ENCODE assay signal across 15 cellular contexts in the genomic region with DNA sequence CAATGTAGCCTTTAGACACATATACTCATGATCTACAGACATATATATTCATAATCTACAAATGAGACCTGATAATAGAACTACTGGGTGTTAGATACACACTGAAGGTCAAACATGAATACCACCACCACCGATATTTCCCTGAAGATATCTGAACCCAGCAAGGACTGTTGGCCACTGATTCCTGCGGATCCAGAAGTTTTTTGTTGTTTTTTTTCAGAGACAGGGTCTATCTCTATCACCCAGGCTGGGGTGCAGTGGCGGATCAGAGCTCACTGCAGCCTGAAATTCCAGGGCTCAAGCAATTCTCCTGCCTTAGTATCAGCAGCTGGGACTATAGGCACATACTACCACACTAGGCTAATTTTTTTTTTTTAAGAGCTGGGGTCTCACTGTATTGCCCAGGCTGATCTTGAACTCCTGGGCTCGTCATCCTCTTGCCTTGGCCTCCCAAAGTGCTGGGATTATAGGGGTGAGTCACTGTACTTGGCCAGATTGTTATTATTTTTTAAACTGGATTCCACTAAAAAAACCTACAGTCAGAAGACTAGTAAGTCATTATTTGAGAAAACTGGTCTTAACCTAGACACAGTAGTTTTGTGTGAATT. TPM values are rescaled to one million over a fixed set of nuclear protein-coding genes. Genes with fewer than 3 reads are reported as not detected.
DNase-seq lines count a peak whose midpoint lies in the region; ATAC-seq, FAIRE-seq and TF ChIP-seq lines count a peak whose summit lies in the region.
"Had no signal": no experiment of that assay in that cellular context is flagged by ENCODE, and none has a peak within 500 bp of the region (broad histone marks: within the 10 kb centered on the region; RNA-seq: fewer than 3 reads in every experiment).

No MANE protein-coding gene starts in this region.

- no peak for FAIRE-seq in pancreas (lab: Jason Lieb, UNC)

- DNase-seq in T-helper 1 cell: no peak
- no peak for DNase-seq in NB4 (ENCODE audit: low read depth)
- DNase-seq in mammary epithelial cell: no peak
- no peak for DNase-seq in osteocyte (ENCODE audit: extremely low spot score, unreplicated experiment)
- DNase-seq in pancreas: no peak
- no peak for DNase-seq in adrenal gland
- DNase-seq: 8988T; GF-D8; NCI-H226; SHP77 treated with DMSO at 0.1 percent for 48 hours; stimulated activated CD4-positive, alpha-beta T cell treated with anti-CD3 and anti-CD28 coated beads, Interleukin-1b, Interleukin-23, amount 100 ng/mL, for 48 hours; substantia nigra had no signal

- in situ Hi-C loops in mammary epithelial cell (cut with MboI; ENCODE audit: low sequenced_read_pairs in 2 of 2): no loop called here

- TF ChIP-seq CTCF in NB4 (IDR thresholded peaks at IDR 0.05; ENCODE audit: low read depth, low read length): no peak
- TF ChIP-seq CTCF in mammary epithelial cell (conservative IDR thresholded peaks at IDR 0.05 in 1 of 2, IDR thresholded peaks at IDR 0.05 in 1 of 2; ENCODE audit: extremely low read depth in 1 of 2, insufficient read depth in 1 of 2, low read depth in 1 of 2, low read length in 2 of 2): no peak
- no peak for TF ChIP-seq CTCF in osteocyte (IDR thresholded peaks at IDR 0.05)
- TF ChIP-seq CTCF in pancreas (IDR thresholded peaks at IDR 0.05): no peak
- TF ChIP-seq CTCF in adrenal gland (IDR thresholded peaks at IDR 0.05): no peak

- no peak overlapping the region for H3K9ac ChIP-seq in mammary epithelial cell (ENCODE audit: insufficient read depth, low read length)

- H3K36me3 ChIP-seq in mammary epithelial cell (ENCODE audit: insufficient read depth, low read length) (peaks cover 4% of the 10 kb centered on the region), pancreas (no peaks in the 10 kb centered on the region), adrenal gland (replicated peaks in 1 of 2) (peaks cover 0 to under 1% of the 10 kb centered on the region in 2 donors)

- ATAC-seq in GM19455 (IDR thresholded peaks at IDR 0.05; ENCODE audit: unreplicated experiment): no peak
- ATAC-seq in pancreas: no peak

- H3K4me1 ChIP-seq in mammary epithelial cell (ENCODE audit: insufficient read depth, low read length): peaks cover 36% of the 10 kb centered on the region
- H3K4me1 ChIP-seq in pancreas: peaks cover 7 to 21% (median 16%) of the 10 kb centered on the region in 3 donors
- H3K4me1 ChIP-seq in adrenal gland (replicated peaks in 1 of 2): peaks cover 3 to 33% of the 10 kb centered on the region in 2 donors

- peak overlapping the region; percentile 99 for H3K4me3 ChIP-seq in NB4 (ENCODE audit: low read depth, low read length)
- H3K4me3 ChIP-seq in mammary epithelial cell (replicated peaks in 1 of 3; ENCODE audit: insufficient read depth in 1 of 3, low read depth in 2 of 3, low read length in 3 of 3): peak overlapping the region; percentile 10 to 78 (median 76)
- no peak overlapping the region for H3K4me3 ChIP-seq in pancreas
- H3K4me3 ChIP-seq in adrenal gland: peak overlapping the region in 1 of 4 donors; percentile 68

- no peaks in the 10 kb centered on the region for H3K9me3 ChIP-seq in mammary epithelial cell (replicated peaks; ENCODE audit: insufficient read depth, low read length)
- H3K9me3 ChIP-seq in pancreas: no peaks in the 10 kb centered on the region
- H3K9me3 ChIP-seq in adrenal gland (replicated peaks in 1 of 3): no peaks in the 10 kb centered on the region

- peaks cover 62% of the 10 kb centered on the region for H3K79me2 ChIP-seq in mammary epithelial cell (ENCODE audit: insufficient read depth, low read length)

- peaks cover 20% of the 10 kb centered on the region for H3K36me3 Mint-ChIP-seq in T-helper 1 cell treated with Interleukin-12 subunit alpha and Interleukin-12 subunit beta and Interleukin-4 antibody, amounts not matched to agents 30 μg/mL and 1 μg/mL, for 36 hours (ENCODE audit: low read depth)
- H3K36me3 Mint-ChIP-seq in osteocyte (ENCODE audit: unreplicated experiment): peaks cover 17% of the 10 kb centered on the region

- CTCF ChIA-PET in mammary epithelial cell (lab: Charles Lee; ENCODE audit: low non-redundant PET): interaction anchor here (0.7 kb wide), 1 partner anchor 109 kb away, joined by 3 read pairs; no protein-coding TSS in a partner anchor

- BruUV-seq in mammary epithelial cell (replicated peaks; lab: Mats Ljungman, UMichigan): no TSS peak

- TF ChIP-seq POLR2A in NB4 (IDR thresholded peaks at IDR 0.05; ENCODE audit: extremely low read depth, insufficient read length): no peak
- TF ChIP-seq POLR2A in adrenal gland (IDR thresholded peaks at IDR 0.05): no peak

- H4K20me1 ChIP-seq in mammary epithelial cell (ENCODE audit: insufficient read depth, low read length): no peaks in the 10 kb centered on the region

- intact Hi-C loops in mammary epithelial cell (cut with micrococcal nuclease) (no loop called here), pancreas (cut with DNase I) (loop anchor here in 1 of 3 donors (5.0 kb wide), 1 partner anchor 104 kb away; no protein-coding TSS in a partner anchor), adrenal gland (cut with DNase I) (loop anchor here (10.0 kb wide), 2 partner anchors 62 to 102 kb away; no protein-coding TSS in a partner anchor)

- H2AFZ ChIP-seq in mammary epithelial cell (ENCODE audit: low read depth, low read length): no peak overlapping the region

- peak overlapping the region; percentile 64 for H3K4me3 Mint-ChIP-seq in T-helper 1 cell treated with Interleukin-12 subunit alpha and Interleukin-12 subunit beta and Interleukin-4 antibody, amounts not matched to agents 30 μg/mL and 1 μg/mL, for 36 hours
- peak overlapping the region; percentile 57 for H3K4me3 Mint-ChIP-seq in osteocyte (ENCODE audit: unreplicated experiment)

- dilution Hi-C loops in mammary epithelial cell (cut with HindIII; ENCODE audit: low sequenced_read_pairs): no loop called here

- no peaks in the 10 kb centered on the region for H3K9me3 Mint-ChIP-seq in T-helper 1 cell treated with Interleukin-12 subunit alpha and Interleukin-12 subunit beta and Interleukin-4 antibody, amounts not matched to agents 30 μg/mL and 1 μg/mL, for 36 hours
- H3K9me3 Mint-ChIP-seq in osteocyte (ENCODE audit: unreplicated experiment): no peaks in the 10 kb centered on the region
- H3K9me3 Mint-ChIP-seq: dendritic cell treated with granulocyte-macrophage colony-stimulating factor and Interleukin-4, amounts not matched to agents 40 ng/mL and 50 ng/mL, for 4 days had no signal

- H3K27ac Mint-ChIP-seq in T-helper 1 cell treated with Interleukin-12 subunit alpha and Interleukin-12 subunit beta and Interleukin-4 antibody, amounts not matched to agents 30 μg/mL and 1 μg/mL, for 36 hours: no peak overlapping the region
- H3K27ac Mint-ChIP-seq in osteocyte (ENCODE audit: unreplicated experiment): peak overlapping the region; percentile 47
- H3K27ac Mint-ChIP-seq: dendritic cell treated with granulocyte-macrophage colony-stimulating factor and Interleukin-4, amounts not matched to agents 40 ng/mL and 50 ng/mL, for 4 days had no signal

- 90% methylated on average over 3 of the region's 4 CpGs for WGBS in mammary epithelial cell (ENCODE audit: low coverage, missing lambda C conversion rate)
- WGBS in pancreas, 2 donors: 70 to 81% methylated on average over 4 of the region's 4 CpGs
- WGBS in adrenal gland, 4 donors: 78 to 84% (median 81%) methylated on average over 4 of the region's 4 CpGs

- H3K4me1 Mint-ChIP-seq in T-helper 1 cell treated with Interleukin-12 subunit alpha and Interleukin-12 subunit beta and Interleukin-4 antibody, amounts not matched to agents 30 μg/mL and 1 μg/mL, for 36 hours (ENCODE audit: low read depth): peaks cover 37% of the 10 kb centered on the region
- H3K4me1 Mint-ChIP-seq in osteocyte (ENCODE audit: unreplicated experiment): peaks cover 58% of the 10 kb centered on the region

- H3K4me2 ChIP-seq in mammary epithelial cell (ENCODE audit: insufficient read depth, low read depth, low read length): peak overlapping the region; percentile 94

- H3K27ac ChIP-seq in mammary epithelial cell (ENCODE audit: insufficient read depth, low read depth, low read length) (peak overlapping the region; percentile 76), pancreas (no peak overlapping the region), adrenal gland (no peak overlapping the region)

- no peaks in the 10 kb centered on the region for H3K27me3 ChIP-seq in mammary epithelial cell (ENCODE audit: insufficient read depth, low read length)
- no peaks in the 10 kb centered on the region for H3K27me3 ChIP-seq in pancreas
- no peaks in the 10 kb centered on the region for H3K27me3 ChIP-seq in adrenal gland

- H3K27me3 Mint-ChIP-seq in T-helper 1 cell treated with Interleukin-12 subunit alpha and Interleukin-12 subunit beta and Interleukin-4 antibody, amounts not matched to agents 30 μg/mL and 1 μg/mL, for 36 hours (ENCODE audit: low read depth): no peaks in the 10 kb centered on the region
- H3K27me3 Mint-ChIP-seq in osteocyte (ENCODE audit: unreplicated experiment): no peaks in the 10 kb centered on the region

RNA-seq across cellular contexts. Expression of gene METTL5, which starts 1.8 kb away (rescaled TPM):
- total RNA-seq in mammary epithelial cell: 10 to 100 TPM; 60.2 to 90.6 TPM
- 58.3 TPM for polyA plus RNA-seq in mammary epithelial cell
- polyA minus RNA-seq in mammary epithelial cell: 52.0 TPM
- 37.6 and 42.8 TPM in 2 replicates for total RNA-seq in osteocyte
- total RNA-seq in pancreas: 10 to 100 TPM; 29.7 to 35.6 (median 32.9) TPM
- 10 to 100 TPM; 36.3 to 41.3 TPM for polyA plus RNA-seq in pancreas
- total RNA-seq in adrenal gland: 10 to 100 TPM; 18.2 to 60.5 (median 43.1) TPM
- 10 to 100 TPM; 52.8 to 89.1 (median 63.9) TPM for polyA plus RNA-seq in adrenal gland

RNA-seq across cellular contexts. Expression of gene UBR3, which starts 4.4 kb away (rescaled TPM):
- total RNA-seq in mammary epithelial cell (10 to 100 TPM; 28.1 to 34.0 TPM), osteocyte (34.5 and 38.0 TPM in 2 replicates), pancreas (10 to 100 TPM; 19.0 to 26.8 (median 21.3) TPM), adrenal gland (10 to 100 TPM; 33.9 to 85.7 (median 62.8) TPM)
- polyA plus RNA-seq in mammary epithelial cell (8.0 TPM), pancreas (10 to 100 TPM in 1 of 2 donors, 1 to 10 TPM in 1; 7.3 to 16.6 TPM), adrenal gland (10 to 100 TPM; 25.5 to 78.0 (median 26.3) TPM)
- 23.5 TPM for polyA minus RNA-seq in mammary epithelial cell

RNA-seq across cellular contexts. Expression of gene SSB, which starts 24.2 kb away (rescaled TPM):
- total RNA-seq in mammary epithelial cell (10 to 100 TPM; 55.3 to 99.6 TPM), osteocyte (103 and 111 TPM in 2 replicates), pancreas (10 to 100 TPM; 14.1 to 36.7 (median 25.0) TPM), adrenal gland (10 to 100 TPM; 30.1 to 82.9 (median 70.6) TPM)
- polyA plus RNA-seq in mammary epithelial cell (64.0 TPM), pancreas (10 to 100 TPM; 24.7 to 59.6 TPM), adrenal gland (100 to 1,000 TPM in 1 of 3 donors, 10 to 100 TPM in 2; 66.1 to 210 (median 72.6) TPM)
- polyA minus RNA-seq in mammary epithelial cell: 26.9 TPM

Comparison
In these comparisons a context has a peak if more than half of its experiments do, and no peak if none do; other contexts are left out.
1. H3K4me3 ChIP-seq: peak in NB4 (single experiment) and mammary epithelial cell (3 of 3); none in pancreas (0 of 4).